1 cellular context compared by ENCODE assay signal in genomic region chrX:2967998-2968909, GRCh38.
TF ChIP-seq lines count a peak whose summit lies in the region.

No MANE protein-coding gene starts in this region.

TF ChIP-seq in K562, 482 proteins besides CTCF, POLR2A, EP300 and RAD21 (continued from another document):
- TF ChIP-seq ZNF655 (CRISPR knock-in tag; IDR thresholded peaks at IDR 0.05), result no peak
- no peak for TF ChIP-seq ILK (tag; IDR thresholded peaks at IDR 0.05; ENCODE audit: borderline replicate concordance, low read depth)
- TF ChIP-seq FOXA3 (CRISPR knock-in tag; conservative IDR thresholded peaks at IDR 0.05 in 1 of 2, IDR thresholded peaks at IDR 0.05 in 1 of 2), result 0 out of 4 replicates have a peak, but pooled peaks of 1 of the 2 experiments have one; percentile 15
- TF ChIP-seq BHLHE40 (IDR thresholded peaks at IDR 0.05; ENCODE audit: low read length), result 0 out of 2 replicates have a peak, but pooled peaks have one; percentile 66
- no peak for TF ChIP-seq ZNF717 (CRISPR knock-in tag; IDR thresholded peaks at IDR 0.05)
- TF ChIP-seq CXXC5 (CRISPR knock-in tag; IDR thresholded peaks at IDR 0.05), result peak; percentile 25; the same call in 1 of the 2 replicates
- no peak for TF ChIP-seq CBX3 (IDR thresholded peaks at IDR 0.05; ENCODE audit: borderline replicate concordance in 1 of 2, low read length in 2 of 2)
- TF ChIP-seq ZNF699 (CRISPR knock-in tag; IDR thresholded peaks at IDR 0.05; ENCODE audit: insufficient replicate concordance), result no peak
- TF ChIP-seq FOXJ2 (tag; IDR thresholded peaks at IDR 0.05), result no peak
- no peak for TF ChIP-seq ZNF23 (CRISPR knock-in tag; IDR thresholded peaks at IDR 0.05)
- TF ChIP-seq NRF1 (conservative IDR thresholded peaks at IDR 0.05 in 1 of 2, IDR thresholded peaks at IDR 0.05 in 1 of 2), result peak; percentile 79 to 85
- TF ChIP-seq ARID1B (IDR thresholded peaks at IDR 0.05), result no peak
- TF ChIP-seq ZNF354B (CRISPR knock-in tag; IDR thresholded peaks at IDR 0.05), result no peak
- no peak for TF ChIP-seq FOXA1 (IDR thresholded peaks at IDR 0.05; ENCODE audit: borderline replicate concordance)
- TF ChIP-seq NFIC (IDR thresholded peaks at IDR 0.05), result no peak
- TF ChIP-seq HBP1 (CRISPR knock-in tag; IDR thresholded peaks at IDR 0.05), result no peak
- TF ChIP-seq THRA (IDR thresholded peaks at IDR 0.05), result no peak
- 0 out of 2 replicates have a peak, but pooled peaks have one; percentile 34 for TF ChIP-seq MGA (IDR thresholded peaks at IDR 0.05)
- no peak for TF ChIP-seq ID3 (CRISPR knock-in tag; IDR thresholded peaks at IDR 0.05)
- no peak for TF ChIP-seq ID3 (tag; IDR thresholded peaks at IDR 0.05)
- TF ChIP-seq ZNF277 (CRISPR knock-in tag; IDR thresholded peaks at IDR 0.05; ENCODE audit: borderline replicate concordance), result no peak
- peak; percentile 58 for TF ChIP-seq L3MBTL2 (IDR thresholded peaks at IDR 0.05)
- no peak for TF ChIP-seq TCFL5 (CRISPR knock-in tag; conservative IDR thresholded peaks at IDR 0.05)
- TF ChIP-seq RNF219 (CRISPR knock-in tag; IDR thresholded peaks at IDR 0.05), result no peak
- no peak for TF ChIP-seq BCL6 (CRISPR knock-in tag; IDR thresholded peaks at IDR 0.05)
- no peak for TF ChIP-seq ZNF77 (CRISPR knock-in tag; IDR thresholded peaks at IDR 0.05)
- no peak for TF ChIP-seq MEF2A (IDR thresholded peaks at IDR 0.05; ENCODE audit: control insufficient read depth, low read depth, low read length)
- no peak for TF ChIP-seq FOXM1 (IDR thresholded peaks at IDR 0.05; ENCODE audit: low read depth)
- no peak for TF ChIP-seq FOXM1 (CRISPR knock-in tag; IDR thresholded peaks at IDR 0.05; ENCODE audit: low read depth)
